Comparison of ENCODE assay signal across 23 cellular contexts in the genomic region with DNA sequence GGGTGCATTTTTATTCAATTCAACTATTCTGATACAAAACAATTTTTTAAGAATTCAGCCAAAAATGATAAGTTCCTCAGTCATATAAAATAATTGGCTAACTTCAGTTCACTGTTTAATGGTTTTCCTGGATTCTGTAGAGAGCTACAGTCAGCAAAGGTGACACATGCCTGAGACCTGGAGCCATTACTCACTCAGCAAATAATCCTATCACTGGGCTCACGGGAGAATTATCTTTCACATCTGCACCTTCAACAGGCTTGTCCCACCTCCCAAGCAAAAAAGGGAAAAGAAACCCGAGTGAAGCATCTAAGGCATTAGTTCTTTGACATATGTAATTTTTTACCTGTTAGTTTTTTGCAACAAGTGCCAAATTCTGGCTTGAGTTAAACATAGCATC. TPM values are rescaled to one million over a fixed set of nuclear protein-coding genes. Genes with fewer than 3 reads are reported as not detected.
DNase-seq lines count a peak whose midpoint lies in the region; ATAC-seq and TF ChIP-seq lines count a peak whose summit lies in the region.
"Had no signal": no experiment of that assay in that cellular context is flagged by ENCODE, and none has a peak within 500 bp of the region (broad histone marks: within the 10 kb centered on the region; RNA-seq: fewer than 3 reads in every experiment).

No MANE protein-coding gene starts in this region.

- CTCF ChIA-PET in PC-3 (lab: Charles Lee): no interaction called here

- peak; percentile 78 for ATAC-seq in PC-3
- no peak for ATAC-seq in HG03095 (IDR thresholded peaks at IDR 0.05; ENCODE audit: unreplicated experiment)

- POLR2A ChIA-PET in PC-3 (lab: Charles Lee; ENCODE audit: unreplicated experiment): interaction anchor here (0.6 kb wide), 1 partner anchor 800 kb away, joined by 3 read pairs; no protein-coding TSS in a partner anchor

- no peaks in the 10 kb centered on the region for H3K36me3 Mint-ChIP-seq in neural progenitor cell
- H3K36me3 Mint-ChIP-seq: CD4-positive, alpha-beta memory T cell had no signal

- H3K9ac ChIP-seq in PC-3 (ENCODE audit: low read length) (no peak overlapping the region), neural progenitor cell (no peak overlapping the region)

- H3K9me2 ChIP-seq in PC-3 (replicated peaks; ENCODE audit: low read length): no peaks in the 10 kb centered on the region

- H3K4me3 ChIP-seq in PC-3 (ENCODE audit: low read length) (no peak overlapping the region), esophagus muscularis mucosa (no peak overlapping the region), neural progenitor cell (no peak overlapping the region)
- H3K4me3 ChIP-seq: SJCRH30 had no signal

- no peak for TF ChIP-seq EP300 in esophagus muscularis mucosa (IDR thresholded peaks at IDR 0.05)

- no peaks in the 10 kb centered on the region for H4K20me1 ChIP-seq in PC-3 (ENCODE audit: low read length)
- H4K20me1 ChIP-seq in neural progenitor cell (ENCODE audit: low read depth): no peaks in the 10 kb centered on the region

- no peaks in the 10 kb centered on the region for H3K9me3 Mint-ChIP-seq in neural progenitor cell

- no peak overlapping the region for H3K4me3 Mint-ChIP-seq in neural progenitor cell
- H3K4me3 Mint-ChIP-seq: CD4-positive, alpha-beta memory T cell had no signal

- H3F3A ChIP-seq in PC-3 (ENCODE audit: low read length, unreplicated experiment) (no peaks in the 10 kb centered on the region), neural progenitor cell (ENCODE audit: low read depth) (no peaks in the 10 kb centered on the region)

- peaks cover 17% of the 10 kb centered on the region for H3K4me1 Mint-ChIP-seq in neural progenitor cell
- H3K4me1 Mint-ChIP-seq: CD4-positive, alpha-beta memory T cell had no signal

- H3K27ac ChIP-seq in PC-3 (ENCODE audit: low read length) (no peak overlapping the region), esophagus muscularis mucosa (replicated peaks in 1 of 4) (no peak overlapping the region), neural progenitor cell (no peak overlapping the region)
- H3K27ac ChIP-seq: SJCRH30 had no signal

- DNase-seq in DMS53 (lab: John Stamatoyannopoulos, UW) (peak; percentile 81), PC-3 (peak; percentile 66), esophagus muscularis mucosa (ENCODE audit: extremely low spot score) (peak; percentile 8), neural progenitor cell (ENCODE audit: low spot score) (no peak), D341Med (ENCODE audit: low spot score) (no peak)
- no peak for DNase-seq in activated CD4-positive, CD25-positive, alpha-beta regulatory T cell treated with anti-CD3 and anti-CD28 coated beads, Interleukin-2, amount 50 U/mL, for 72 hours
- DNase-seq in stimulated activated CD8-positive, alpha-beta memory T cell treated with anti-CD3 and anti-CD28 coated beads, Interleukin-4, amount 100 ng/mL, for 48 hours: no peak
- DNase-seq: Calu3; CD4-positive, alpha-beta memory T cell; DND-41; MM.1S; NCI-H1092; NCI-H1436 treated with DMSO at 0.1 percent for 48 hours; NCI-H2081; NCI-H2171 treated with DMSO at 0.1 percent for 48 hours; NCI-H446 treated with DMSO at 0.1 percent for 48 hours; NCI-H748 treated with DMSO at 0.1 percent for 48 hours; OCI-M1; SJCRH30 had no signal

- peaks cover 8% of the 10 kb centered on the region for H3K27me3 Mint-ChIP-seq in neural progenitor cell (ENCODE audit: insufficient read depth, low read depth)
- H3K27me3 Mint-ChIP-seq: CD4-positive, alpha-beta memory T cell had no signal

- H3K36me3 ChIP-seq in PC-3 (ENCODE audit: low read depth, low read length): no peaks in the 10 kb centered on the region
- no peaks in the 10 kb centered on the region for H3K36me3 ChIP-seq in esophagus muscularis mucosa
- no peaks in the 10 kb centered on the region for H3K36me3 ChIP-seq in neural progenitor cell
- H3K36me3 ChIP-seq: SJCRH30 had no signal

- H3K9me3 ChIP-seq in PC-3 (ENCODE audit: low read length) (no peaks in the 10 kb centered on the region), esophagus muscularis mucosa (no peaks in the 10 kb centered on the region), neural progenitor cell (ENCODE audit: low read depth) (no peaks in the 10 kb centered on the region)
- H3K9me3 ChIP-seq: SJCRH30 had no signal

- H3K27me3 ChIP-seq in PC-3 (ENCODE audit: low read length) (peaks cover 34% of the 10 kb centered on the region), esophagus muscularis mucosa (peaks cover 0 to 62% (median 3%) of the 10 kb centered on the region in 4 donors), neural progenitor cell (peaks cover 8% of the 10 kb centered on the region)
- H3K27me3 ChIP-seq: SJCRH30 had no signal

- 28% methylated on average over 2 of the region's 2 CpGs for WGBS in esophagus muscularis mucosa

- no peak for TF ChIP-seq CTCF in PC-3 (conservative IDR thresholded peaks at IDR 0.05; ENCODE audit: low read depth, low read length)
- no peak for TF ChIP-seq CTCF in esophagus muscularis mucosa (IDR thresholded peaks at IDR 0.05)
- no peak for TF ChIP-seq CTCF in neural progenitor cell (IDR thresholded peaks at IDR 0.05)

- TF ChIP-seq POLR2A in esophagus muscularis mucosa (IDR thresholded peaks at IDR 0.05; ENCODE audit: low read depth): no peak

- H3K4me2 ChIP-seq in PC-3 (ENCODE audit: low read length) (no peak overlapping the region), neural progenitor cell (no peak overlapping the region)

- BruUV-seq in PC-3 (replicated peaks; lab: Mats Ljungman, UMichigan): no TSS peak

- intact Hi-C loops in PC-3 (cut with micrococcal nuclease) (no loop called here), esophagus muscularis mucosa (cut with DNase I) (no loop called here)

- H3K4me1 ChIP-seq in PC-3 (ENCODE audit: insufficient read depth, low read length) (no peaks in the 10 kb centered on the region; the same call in 1 of the 2 replicates), esophagus muscularis mucosa (no peaks in the 10 kb centered on the region), neural progenitor cell (peaks cover 14% of the 10 kb centered on the region)
- H3K4me1 ChIP-seq: SJCRH30 had no signal

- peak overlapping the region; percentile 13 for H3K27ac Mint-ChIP-seq in neural progenitor cell
- H3K27ac Mint-ChIP-seq: CD4-positive, alpha-beta memory T cell had no signal

- H2AFZ ChIP-seq in PC-3 (ENCODE audit: low read length) (no peak overlapping the region), neural progenitor cell (replicated peaks) (no peak overlapping the region)

- no peaks in the 10 kb centered on the region for H3K79me2 ChIP-seq in PC-3 (ENCODE audit: low read length)
- no peaks in the 10 kb centered on the region for H3K79me2 ChIP-seq in neural progenitor cell (ENCODE audit: low read depth)

RNA-seq across cellular contexts. Expression of gene FOXA2, which starts 34.9 kb away (rescaled TPM):
- total RNA-seq in PC-3 (2014; rRNA removed) (14.4 and 15.2 TPM in 2 replicates), esophagus muscularis mucosa (not detected), neural progenitor cell (ENCODE audit: low replicate concordance) (not detected in 2 replicates)
- total RNA-seq: CD4-positive, alpha-beta memory T cell; G401; LHCN-M2; RPMI7951 had no signal

Comparison
In these comparisons a context has a peak if more than half of its experiments do, and no peak if none do; other contexts are left out.
1. DNase-seq: peak in DMS53 (single experiment), PC-3 (single experiment) and esophagus muscularis mucosa (single experiment); none in neural progenitor cell (single experiment), D341Med (single experiment), activated CD4-positive, CD25-positive, alpha-beta regulatory T cell treated with anti-CD3 and anti-CD28 coated beads, Interleukin-2, amount 50 U/mL, for 72 hours (single experiment) and stimulated activated CD8-positive, alpha-beta memory T cell treated with anti-CD3 and anti-CD28 coated beads, Interleukin-4, amount 100 ng/mL, for 48 hours (single experiment).
2. RNA of gene FOXA2, which starts 34.9 kb away (total RNA-seq): 14.4 to 15.2 TPM in PC-3; not detected in esophagus muscularis mucosa and not detected in neural progenitor cell; every median in the first group is over 10 times any median in the second.